ENCODE assay signal across 1 cellular context in the genomic region with DNA sequence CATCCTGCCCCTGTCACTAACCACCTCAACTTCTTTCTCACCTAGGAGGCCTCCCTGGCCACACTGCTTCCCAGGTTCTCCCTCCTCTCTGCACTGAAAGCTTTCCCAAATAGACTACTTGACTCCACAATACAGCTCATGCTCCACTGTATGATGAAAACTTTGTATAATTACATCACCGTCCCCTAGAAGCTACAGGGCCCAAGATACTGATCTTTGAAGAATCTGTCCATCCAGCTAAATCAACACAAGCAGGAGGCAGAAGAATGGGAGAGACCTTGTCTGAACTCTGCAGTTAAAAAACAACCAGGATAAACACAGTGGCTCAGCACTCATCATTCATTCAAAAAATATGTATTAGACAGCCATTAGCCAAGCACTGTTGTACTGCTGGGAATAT.
A peak's percentile ranks its signal among the peaks of the same experiment; 100 is the strongest.
TF ChIP-seq lines count a peak whose summit lies in the region.

No MANE protein-coding gene starts in this region.

TF ChIP-seq in WTC11, 78 proteins besides CTCF, POLR2A, EP300 and RAD21 (continued from another document):
- TF ChIP-seq, protein P1, sequence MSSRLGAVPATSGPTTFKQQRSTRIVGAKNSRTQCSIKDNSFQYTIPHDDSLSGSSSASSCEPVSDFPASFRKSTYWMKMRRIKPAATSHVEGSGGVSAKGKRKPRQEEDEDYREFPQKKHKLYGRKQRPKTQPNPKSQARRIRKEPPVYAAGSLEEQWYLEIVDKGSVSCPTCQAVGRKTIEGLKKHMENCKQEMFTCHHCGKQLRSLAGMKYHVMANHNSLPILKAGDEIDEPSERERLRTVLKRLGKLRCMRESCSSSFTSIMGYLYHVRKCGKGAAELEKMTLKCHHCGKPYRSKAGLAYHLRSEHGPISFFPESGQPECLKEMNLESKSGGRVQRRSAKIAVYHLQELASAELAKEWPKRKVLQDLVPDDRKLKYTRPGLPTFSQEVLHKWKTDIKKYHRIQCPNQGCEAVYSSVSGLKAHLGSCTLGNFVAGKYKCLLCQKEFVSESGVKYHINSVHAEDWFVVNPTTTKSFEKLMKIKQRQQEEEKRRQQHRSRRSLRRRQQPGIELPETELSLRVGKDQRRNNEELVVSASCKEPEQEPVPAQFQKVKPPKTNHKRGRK (CRISPR knock-in tag; IDR thresholded peaks at IDR 0.05; ENCODE audit: borderline replicate concordance) = no peak
- peak; percentile 87 for TF ChIP-seq GABPB1 (CRISPR knock-in tag; IDR thresholded peaks at IDR 0.05)
